ENCODE assay signal across 1 cellular context in the genomic region with DNA sequence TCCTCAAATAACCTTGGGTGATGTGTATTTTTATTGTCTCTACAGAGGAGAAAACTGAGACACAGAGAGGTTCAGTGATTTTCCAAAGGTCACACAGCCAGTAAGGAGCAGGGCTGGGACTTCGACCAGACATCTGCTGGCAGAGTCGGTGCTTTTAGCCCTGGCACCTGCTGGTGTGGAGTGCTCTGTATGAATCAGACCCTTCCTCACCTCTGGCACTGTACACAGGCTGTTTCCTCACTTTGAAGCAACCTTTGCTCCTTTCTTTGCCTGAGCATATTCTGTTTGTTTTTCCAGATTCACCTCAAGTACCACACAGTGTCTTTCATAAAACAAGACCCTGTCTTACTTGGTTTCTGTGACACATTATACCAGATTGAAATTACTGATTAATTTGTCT.
A peak's percentile ranks its signal among the peaks of the same experiment; 100 is the strongest.
TF ChIP-seq lines count a peak whose summit lies in the region.

No MANE protein-coding gene starts in this region.

TF ChIP-seq in HepG2, 621 proteins besides CTCF, POLR2A, EP300 and RAD21 (continued from another document and continues in another):
- TF ChIP-seq, protein P1, sequence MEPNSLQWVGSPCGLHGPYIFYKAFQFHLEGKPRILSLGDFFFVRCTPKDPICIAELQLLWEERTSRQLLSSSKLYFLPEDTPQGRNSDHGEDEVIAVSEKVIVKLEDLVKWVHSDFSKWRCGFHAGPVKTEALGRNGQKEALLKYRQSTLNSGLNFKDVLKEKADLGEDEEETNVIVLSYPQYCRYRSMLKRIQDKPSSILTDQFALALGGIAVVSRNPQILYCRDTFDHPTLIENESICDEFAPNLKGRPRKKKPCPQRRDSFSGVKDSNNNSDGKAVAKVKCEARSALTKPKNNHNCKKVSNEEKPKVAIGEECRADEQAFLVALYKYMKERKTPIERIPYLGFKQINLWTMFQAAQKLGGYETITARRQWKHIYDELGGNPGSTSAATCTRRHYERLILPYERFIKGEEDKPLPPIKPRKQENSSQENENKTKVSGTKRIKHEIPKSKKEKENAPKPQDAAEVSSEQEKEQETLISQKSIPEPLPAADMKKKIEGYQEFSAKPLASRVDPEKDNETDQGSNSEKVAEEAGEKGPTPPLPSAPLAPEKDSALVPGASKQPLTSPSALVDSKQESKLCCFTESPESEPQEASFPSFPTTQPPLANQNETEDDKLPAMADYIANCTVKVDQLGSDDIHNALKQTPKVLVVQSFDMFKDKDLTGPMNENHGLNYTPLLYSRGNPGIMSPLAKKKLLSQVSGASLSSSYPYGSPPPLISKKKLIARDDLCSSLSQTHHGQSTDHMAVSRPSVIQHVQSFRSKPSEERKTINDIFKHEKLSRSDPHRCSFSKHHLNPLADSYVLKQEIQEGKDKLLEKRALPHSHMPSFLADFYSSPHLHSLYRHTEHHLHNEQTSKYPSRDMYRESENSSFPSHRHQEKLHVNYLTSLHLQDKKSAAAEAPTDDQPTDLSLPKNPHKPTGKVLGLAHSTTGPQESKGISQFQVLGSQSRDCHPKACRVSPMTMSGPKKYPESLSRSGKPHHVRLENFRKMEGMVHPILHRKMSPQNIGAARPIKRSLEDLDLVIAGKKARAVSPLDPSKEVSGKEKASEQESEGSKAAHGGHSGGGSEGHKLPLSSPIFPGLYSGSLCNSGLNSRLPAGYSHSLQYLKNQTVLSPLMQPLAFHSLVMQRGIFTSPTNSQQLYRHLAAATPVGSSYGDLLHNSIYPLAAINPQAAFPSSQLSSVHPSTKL (CRISPR knock-in tag; IDR thresholded peaks at IDR 0.05) = peak; percentile 81
- no peak for TF ChIP-seq THYN1 (CRISPR knock-in tag; IDR thresholded peaks at IDR 0.05; ENCODE audit: borderline replicate concordance, low read depth)
- no peak for TF ChIP-seq SOX13 (IDR thresholded peaks at IDR 0.05)
- peak in 1 of 2 experiments; percentile 54; a peak in 2 of 4 replicates for TF ChIP-seq SOX13 (CRISPR knock-in tag; conservative IDR thresholded peaks at IDR 0.05 in 1 of 2, IDR thresholded peaks at IDR 0.05 in 1 of 2)
- TF ChIP-seq, protein P2, sequence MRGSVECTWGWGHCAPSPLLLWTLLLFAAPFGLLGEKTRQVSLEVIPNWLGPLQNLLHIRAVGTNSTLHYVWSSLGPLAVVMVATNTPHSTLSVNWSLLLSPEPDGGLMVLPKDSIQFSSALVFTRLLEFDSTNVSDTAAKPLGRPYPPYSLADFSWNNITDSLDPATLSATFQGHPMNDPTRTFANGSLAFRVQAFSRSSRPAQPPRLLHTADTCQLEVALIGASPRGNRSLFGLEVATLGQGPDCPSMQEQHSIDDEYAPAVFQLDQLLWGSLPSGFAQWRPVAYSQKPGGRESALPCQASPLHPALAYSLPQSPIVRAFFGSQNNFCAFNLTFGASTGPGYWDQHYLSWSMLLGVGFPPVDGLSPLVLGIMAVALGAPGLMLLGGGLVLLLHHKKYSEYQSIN (CRISPR knock-in tag; IDR thresholded peaks at IDR 0.05; ENCODE audit: borderline replicate concordance) = no peak
- no peak for TF ChIP-seq SRSF9 (IDR thresholded peaks at IDR 0.05; ENCODE audit: borderline replicate concordance, insufficient read depth, low read depth, low read length, poor library complexity, severe bottlenecking)
- TF ChIP-seq MAF1 (CRISPR knock-in tag; IDR thresholded peaks at IDR 0.05; ENCODE audit: borderline replicate concordance) = no peak
- TF ChIP-seq ZNF12 (CRISPR knock-in tag; IDR thresholded peaks at IDR 0.05) = no peak
- peak; percentile 7; the same call in 1 of the 2 replicates for TF ChIP-seq ZSCAN9 (CRISPR knock-in tag; IDR thresholded peaks at IDR 0.05; ENCODE audit: borderline replicate concordance)
- no peak for TF ChIP-seq ZNF562 (CRISPR knock-in tag; IDR thresholded peaks at IDR 0.05; ENCODE audit: borderline replicate concordance)
- peak; percentile 77 for TF ChIP-seq HNF4G (IDR thresholded peaks at IDR 0.05; ENCODE audit: borderline replicate concordance, low read depth, low read length)
- TF ChIP-seq HNF4G (CRISPR knock-in tag; IDR thresholded peaks at IDR 0.05; ENCODE audit: borderline replicate concordance, low read depth) = peak; percentile 46; the same call in 1 of the 2 replicates
- no peak for TF ChIP-seq NRL (CRISPR knock-in tag; IDR thresholded peaks at IDR 0.05; ENCODE audit: borderline replicate concordance)
- TF ChIP-seq, protein P3, sequence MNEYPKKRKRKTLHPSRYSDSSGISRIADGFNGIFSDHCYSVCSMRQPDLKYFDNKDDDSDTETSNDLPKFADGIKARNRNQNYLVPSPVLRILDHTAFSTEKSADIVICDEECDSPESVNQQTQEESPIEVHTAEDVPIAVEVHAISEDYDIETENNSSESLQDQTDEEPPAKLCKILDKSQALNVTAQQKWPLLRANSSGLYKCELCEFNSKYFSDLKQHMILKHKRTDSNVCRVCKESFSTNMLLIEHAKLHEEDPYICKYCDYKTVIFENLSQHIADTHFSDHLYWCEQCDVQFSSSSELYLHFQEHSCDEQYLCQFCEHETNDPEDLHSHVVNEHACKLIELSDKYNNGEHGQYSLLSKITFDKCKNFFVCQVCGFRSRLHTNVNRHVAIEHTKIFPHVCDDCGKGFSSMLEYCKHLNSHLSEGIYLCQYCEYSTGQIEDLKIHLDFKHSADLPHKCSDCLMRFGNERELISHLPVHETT (CRISPR knock-in tag; conservative IDR thresholded peaks at IDR 0.05) = no peak
- TF ChIP-seq, protein P4, sequence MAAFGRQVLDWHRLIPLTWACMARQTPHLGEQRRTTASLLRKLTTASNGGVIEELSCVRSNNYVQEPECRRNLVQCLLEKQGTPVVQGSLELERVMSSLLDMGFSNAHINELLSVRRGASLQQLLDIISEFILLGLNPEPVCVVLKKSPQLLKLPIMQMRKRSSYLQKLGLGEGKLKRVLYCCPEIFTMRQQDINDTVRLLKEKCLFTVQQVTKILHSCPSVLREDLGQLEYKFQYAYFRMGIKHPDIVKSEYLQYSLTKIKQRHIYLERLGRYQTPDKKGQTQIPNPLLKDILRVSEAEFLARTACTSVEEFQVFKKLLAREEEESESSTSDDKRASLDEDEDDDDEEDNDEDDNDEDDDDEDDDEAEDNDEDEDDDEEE (CRISPR knock-in tag; IDR thresholded peaks at IDR 0.05) = no peak
- TF ChIP-seq TGIF2 (CRISPR knock-in tag; IDR thresholded peaks at IDR 0.05) = no peak
- TF ChIP-seq ZNF496 (CRISPR knock-in tag; IDR thresholded peaks at IDR 0.05; ENCODE audit: insufficient replicate concordance) = no peak
- TF ChIP-seq ZSCAN25 (CRISPR knock-in tag; IDR thresholded peaks at IDR 0.05) = 0 out of 2 replicates have a peak, but pooled peaks have one; percentile 34
- TF ChIP-seq TP53 (CRISPR knock-in tag; conservative IDR thresholded peaks at IDR 0.05) = no peak
- TF ChIP-seq KLF12 (CRISPR knock-in tag; IDR thresholded peaks at IDR 0.05; ENCODE audit: borderline replicate concordance) = no peak
- TF ChIP-seq, protein P5, sequence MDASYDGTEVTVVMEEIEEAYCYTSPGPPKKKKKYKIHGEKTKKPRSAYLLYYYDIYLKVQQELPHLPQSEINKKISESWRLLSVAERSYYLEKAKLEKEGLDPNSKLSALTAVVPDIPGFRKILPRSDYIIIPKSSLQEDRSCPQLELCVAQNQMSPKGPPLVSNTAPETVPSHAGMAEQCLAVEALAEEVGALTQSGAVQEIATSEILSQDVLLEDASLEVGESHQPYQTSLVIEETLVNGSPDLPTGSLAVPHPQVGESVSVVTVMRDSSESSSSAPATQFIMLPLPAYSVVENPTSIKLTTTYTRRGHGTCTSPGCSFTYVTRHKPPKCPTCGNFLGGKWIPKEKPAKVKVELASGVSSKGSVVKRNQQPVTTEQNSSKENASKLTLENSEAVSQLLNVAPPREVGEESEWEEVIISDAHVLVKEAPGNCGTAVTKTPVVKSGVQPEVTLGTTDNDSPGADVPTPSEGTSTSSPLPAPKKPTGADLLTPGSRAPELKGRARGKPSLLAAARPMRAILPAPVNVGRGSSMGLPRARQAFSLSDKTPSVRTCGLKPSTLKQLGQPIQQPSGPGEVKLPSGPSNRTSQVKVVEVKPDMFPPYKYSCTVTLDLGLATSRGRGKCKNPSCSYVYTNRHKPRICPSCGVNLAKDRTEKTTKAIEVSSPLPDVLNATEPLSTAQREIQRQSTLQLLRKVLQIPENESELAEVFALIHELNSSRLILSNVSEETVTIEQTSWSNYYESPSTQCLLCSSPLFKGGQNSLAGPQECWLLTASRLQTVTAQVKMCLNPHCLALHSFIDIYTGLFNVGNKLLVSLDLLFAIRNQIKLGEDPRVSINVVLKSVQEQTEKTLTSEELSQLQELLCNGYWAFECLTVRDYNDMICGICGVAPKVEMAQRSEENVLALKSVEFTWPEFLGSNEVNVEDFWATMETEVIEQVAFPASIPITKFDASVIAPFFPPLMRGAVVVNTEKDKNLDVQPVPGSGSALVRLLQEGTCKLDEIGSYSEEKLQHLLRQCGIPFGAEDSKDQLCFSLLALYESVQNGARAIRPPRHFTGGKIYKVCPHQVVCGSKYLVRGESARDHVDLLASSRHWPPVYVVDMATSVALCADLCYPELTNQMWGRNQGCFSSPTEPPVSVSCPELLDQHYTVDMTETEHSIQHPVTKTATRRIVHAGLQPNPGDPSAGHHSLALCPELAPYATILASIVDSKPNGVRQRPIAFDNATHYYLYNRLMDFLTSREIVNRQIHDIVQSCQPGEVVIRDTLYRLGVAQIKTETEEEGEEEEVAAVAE (CRISPR knock-in tag; IDR thresholded peaks at IDR 0.05; ENCODE audit: borderline replicate concordance) = no peak
- no peak for TF ChIP-seq ZSCAN29 (CRISPR knock-in tag; conservative IDR thresholded peaks at IDR 0.05)
- TF ChIP-seq ZC3H4 (CRISPR knock-in tag; IDR thresholded peaks at IDR 0.05; ENCODE audit: borderline replicate concordance) = no peak
- TF ChIP-seq, protein P6, sequence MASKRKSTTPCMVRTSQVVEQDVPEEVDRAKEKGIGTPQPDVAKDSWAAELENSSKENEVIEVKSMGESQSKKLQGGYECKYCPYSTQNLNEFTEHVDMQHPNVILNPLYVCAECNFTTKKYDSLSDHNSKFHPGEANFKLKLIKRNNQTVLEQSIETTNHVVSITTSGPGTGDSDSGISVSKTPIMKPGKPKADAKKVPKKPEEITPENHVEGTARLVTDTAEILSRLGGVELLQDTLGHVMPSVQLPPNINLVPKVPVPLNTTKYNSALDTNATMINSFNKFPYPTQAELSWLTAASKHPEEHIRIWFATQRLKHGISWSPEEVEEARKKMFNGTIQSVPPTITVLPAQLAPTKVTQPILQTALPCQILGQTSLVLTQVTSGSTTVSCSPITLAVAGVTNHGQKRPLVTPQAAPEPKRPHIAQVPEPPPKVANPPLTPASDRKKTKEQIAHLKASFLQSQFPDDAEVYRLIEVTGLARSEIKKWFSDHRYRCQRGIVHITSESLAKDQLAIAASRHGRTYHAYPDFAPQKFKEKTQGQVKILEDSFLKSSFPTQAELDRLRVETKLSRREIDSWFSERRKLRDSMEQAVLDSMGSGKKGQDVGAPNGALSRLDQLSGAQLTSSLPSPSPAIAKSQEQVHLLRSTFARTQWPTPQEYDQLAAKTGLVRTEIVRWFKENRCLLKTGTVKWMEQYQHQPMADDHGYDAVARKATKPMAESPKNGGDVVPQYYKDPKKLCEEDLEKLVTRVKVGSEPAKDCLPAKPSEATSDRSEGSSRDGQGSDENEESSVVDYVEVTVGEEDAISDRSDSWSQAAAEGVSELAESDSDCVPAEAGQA (IDR thresholded peaks at IDR 0.05; ENCODE audit: low read depth) = no peak
- TF ChIP-seq, protein P6 (CRISPR knock-in tag; IDR thresholded peaks at IDR 0.05; ENCODE audit: borderline replicate concordance) = no peak
- peak; percentile 46; the same call in 1 of the 2 replicates for TF ChIP-seq SMAD3 (CRISPR knock-in tag; IDR thresholded peaks at IDR 0.05)
- TF ChIP-seq ZNF614 (CRISPR knock-in tag; IDR thresholded peaks at IDR 0.05; ENCODE audit: borderline replicate concordance) = no peak
- TF ChIP-seq FOSL1 (CRISPR knock-in tag; IDR thresholded peaks at IDR 0.05; ENCODE audit: borderline replicate concordance) = no peak
- TF ChIP-seq ZNF121 (CRISPR knock-in tag; IDR thresholded peaks at IDR 0.05) = no peak
- TF ChIP-seq HIVEP1 (CRISPR knock-in tag; IDR thresholded peaks at IDR 0.05) = no peak
- no peak for TF ChIP-seq ZNF234 (CRISPR knock-in tag; conservative IDR thresholded peaks at IDR 0.05)
- TF ChIP-seq SMAD1 (CRISPR knock-in tag; IDR thresholded peaks at IDR 0.05; ENCODE audit: borderline replicate concordance, low read depth) = no peak
- TF ChIP-seq SOX6 (IDR thresholded peaks at IDR 0.05) = no peak
- peak; percentile 69 for TF ChIP-seq SOX6 (CRISPR knock-in tag; IDR thresholded peaks at IDR 0.05)
- no peak for TF ChIP-seq ZNF746 (CRISPR knock-in tag; IDR thresholded peaks at IDR 0.05)
- TF ChIP-seq ZNF879 (CRISPR knock-in tag; IDR thresholded peaks at IDR 0.05) = no peak
- no peak for TF ChIP-seq ZNF337 (CRISPR knock-in tag; IDR thresholded peaks at IDR 0.05; ENCODE audit: borderline replicate concordance, low read depth)
- peak; percentile 87 for TF ChIP-seq SALL1 (CRISPR knock-in tag; IDR thresholded peaks at IDR 0.05)
- TF ChIP-seq, protein P7, sequence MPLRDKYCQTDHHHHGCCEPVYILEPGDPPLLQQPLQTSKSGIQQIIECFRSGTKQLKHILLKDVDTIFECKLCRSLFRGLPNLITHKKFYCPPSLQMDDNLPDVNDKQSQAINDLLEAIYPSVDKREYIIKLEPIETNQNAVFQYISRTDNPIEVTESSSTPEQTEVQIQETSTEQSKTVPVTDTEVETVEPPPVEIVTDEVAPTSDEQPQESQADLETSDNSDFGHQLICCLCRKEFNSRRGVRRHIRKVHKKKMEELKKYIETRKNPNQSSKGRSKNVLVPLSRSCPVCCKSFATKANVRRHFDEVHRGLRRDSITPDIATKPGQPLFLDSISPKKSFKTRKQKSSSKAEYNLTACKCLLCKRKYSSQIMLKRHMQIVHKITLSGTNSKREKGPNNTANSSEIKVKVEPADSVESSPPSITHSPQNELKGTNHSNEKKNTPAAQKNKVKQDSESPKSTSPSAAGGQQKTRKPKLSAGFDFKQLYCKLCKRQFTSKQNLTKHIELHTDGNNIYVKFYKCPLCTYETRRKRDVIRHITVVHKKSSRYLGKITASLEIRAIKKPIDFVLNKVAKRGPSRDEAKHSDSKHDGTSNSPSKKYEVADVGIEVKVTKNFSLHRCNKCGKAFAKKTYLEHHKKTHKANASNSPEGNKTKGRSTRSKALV (CRISPR knock-in tag; IDR thresholded peaks at IDR 0.05) = no peak
- TF ChIP-seq ZSCAN22 (CRISPR knock-in tag; IDR thresholded peaks at IDR 0.05) = no peak
- TF ChIP-seq ISL2 (CRISPR knock-in tag; IDR thresholded peaks at IDR 0.05) = no peak
- TF ChIP-seq ZNF737 (CRISPR knock-in tag; IDR thresholded peaks at IDR 0.05; ENCODE audit: borderline replicate concordance) = no peak
